In genomic region chr1:232872738-232873137, GRCh38 we compare ENCODE assay signal across 18 cellular contexts.
"Had no signal": no experiment of that assay in that cellular context is flagged by ENCODE, and none has a peak within 500 bp of the region (broad histone marks: within the 10 kb centered on the region; RNA-seq: fewer than 3 reads in every experiment).

No MANE protein-coding gene starts in this region.

- H3K9me3 ChIP-seq: gastrocnemius medialis, ovary, thoracic aorta, transverse colon had no signal

- H3K4me1 ChIP-seq: gastrocnemius medialis had no signal

- H3K27ac ChIP-seq: gastrocnemius medialis, ovary, thoracic aorta, transverse colon had no signal

- H3K4me3 Mint-ChIP-seq: dendritic cell treated with granulocyte-macrophage colony-stimulating factor and Interleukin-4, amounts not matched to agents 40 ng/mL and 50 ng/mL, for 4 days; effector memory CD8-positive, alpha-beta T cell; natural killer cell; neural crest cell; stimulated activated memory B cell treated with anti-CD40 and anti-IgM and Interleukin-4, amounts not matched to agents 10 μg/mL and 1 μg/mL and 100 μg/mL, for 72 hours; stimulated activated naive CD8-positive, alpha-beta T cell treated with anti-CD3 and anti-CD28 coated beads, Interleukin-15, Interleukin-2, amounts not matched to agents 100 ng/mL and 50 ng/mL, for 24 hours had no signal

- H3K27me3 ChIP-seq: gastrocnemius medialis, ovary, transverse colon had no signal

- H3K36me3 ChIP-seq: gastrocnemius medialis, ovary, thoracic aorta, transverse colon had no signal

- H3K9me3 Mint-ChIP-seq: effector memory CD8-positive, alpha-beta T cell; natural killer cell; stimulated activated naive CD8-positive, alpha-beta T cell treated with anti-CD3 and anti-CD28 coated beads, Interleukin-15, Interleukin-2, amounts not matched to agents 100 ng/mL and 50 ng/mL, for 24 hours had no signal

- H3K36me3 Mint-ChIP-seq: natural killer cell; stimulated activated memory B cell treated with anti-CD40 and anti-IgM and Interleukin-4, amounts not matched to agents 10 μg/mL and 1 μg/mL and 100 μg/mL, for 72 hours had no signal

- ATAC-seq: effector memory CD8-positive, alpha-beta T cell; gastrocnemius medialis; natural killer cell; right cardiac atrium; stimulated activated memory B cell treated with anti-CD40 and anti-IgM and Interleukin-4, amounts not matched to agents 10 μg/mL and 1 μg/mL and 100 μg/mL, for 72 hours had no signal

- H3K27ac Mint-ChIP-seq: dendritic cell treated with granulocyte-macrophage colony-stimulating factor and Interleukin-4, amounts not matched to agents 40 ng/mL and 50 ng/mL, for 4 days; effector memory CD8-positive, alpha-beta T cell; natural killer cell; stimulated activated memory B cell treated with anti-CD40 and anti-IgM and Interleukin-4, amounts not matched to agents 10 μg/mL and 1 μg/mL and 100 μg/mL, for 72 hours; stimulated activated naive CD8-positive, alpha-beta T cell treated with anti-CD3 and anti-CD28 coated beads, Interleukin-15, Interleukin-2, amounts not matched to agents 100 ng/mL and 50 ng/mL, for 24 hours had no signal

- H3K4me3 ChIP-seq: gastrocnemius medialis, ovary, thoracic aorta, transverse colon had no signal

- FAIRE-seq: colon had no signal

- H3K27me3 Mint-ChIP-seq: dendritic cell treated with granulocyte-macrophage colony-stimulating factor and Interleukin-4, amounts not matched to agents 40 ng/mL and 50 ng/mL, for 4 days had no signal

- DNase-seq: cerebellar nuclear complex; effector memory CD8-positive, alpha-beta T cell; gastrocnemius medialis; glutamatergic neuron; kidney glomerular epithelial cell; natural killer cell; ovary; right cardiac atrium; stimulated activated CD4-positive, alpha-beta T cell treated with anti-CD3 and anti-CD28 coated beads, Interleukin-15, amount 100 ng/mL, for 24 hours; stimulated activated CD4-positive, alpha-beta T cell treated with anti-CD3 and anti-CD28 coated beads, Interleukin-1b, Interleukin-23, amount 100 ng/mL, for 48 hours; stimulated activated CD4-positive, alpha-beta T cell treated with anti-CD3 and anti-CD28 coated beads, Interleukin-4, amount 100 ng/mL, for 24 hours; transverse colon had no signal
